1 cellular context compared by ENCODE assay signal in the genomic region with DNA sequence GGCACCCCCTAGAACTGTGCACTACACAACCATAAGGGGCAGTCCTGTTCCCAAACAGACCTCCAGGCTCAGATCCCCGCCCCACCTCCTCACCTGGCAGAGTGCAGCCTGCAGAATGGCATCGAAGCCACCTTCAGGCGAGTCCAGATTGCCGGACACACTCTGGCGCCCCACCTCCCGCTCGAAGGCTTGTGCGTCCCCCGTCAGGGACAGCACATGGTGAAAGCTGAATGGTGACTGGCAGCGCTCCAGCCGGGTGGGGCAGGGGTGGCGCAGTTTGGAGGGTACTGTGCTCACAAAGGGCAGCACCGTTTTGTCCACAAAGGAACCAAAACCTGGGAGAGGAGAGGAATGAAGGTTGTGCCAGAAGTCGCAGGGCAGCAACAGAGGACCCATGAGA.
TF ChIP-seq lines count a peak whose summit lies in the region.

No MANE protein-coding gene starts in this region.

TF ChIP-seq in GM23338, 12 proteins besides CTCF, POLR2A, EP300 and RAD21 (continued from another document):
- TF ChIP-seq ETS1 (IDR thresholded peaks at IDR 0.05), result no peak
